Comparison of ENCODE assay signal across 10 cellular contexts in the genomic region with DNA sequence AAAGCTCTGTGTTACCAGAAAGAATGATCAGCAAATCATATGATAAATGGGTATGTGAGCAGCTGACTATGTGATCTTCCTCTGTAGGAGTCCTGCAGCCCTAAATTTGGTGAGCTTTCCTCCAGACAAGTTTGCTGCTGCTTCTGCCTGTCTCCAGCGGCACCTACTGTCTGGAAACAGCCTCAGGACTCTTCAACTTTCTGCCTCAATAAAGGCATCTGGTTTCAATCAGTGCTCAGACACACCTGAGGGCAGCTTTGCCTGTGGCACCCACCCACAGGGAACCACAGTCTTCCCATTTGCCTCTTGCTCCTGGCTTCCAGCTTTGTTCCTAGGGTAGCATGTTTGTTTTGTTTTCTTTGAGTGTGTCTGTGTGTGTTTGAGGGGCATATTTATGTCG.
DNase-seq lines count a peak whose midpoint lies in the region; ATAC-seq, FAIRE-seq and TF ChIP-seq lines count a peak whose summit lies in the region.
"Had no signal": no experiment of that assay in that cellular context is flagged by ENCODE, and none has a peak within 500 bp of the region (broad histone marks: within the 10 kb centered on the region; RNA-seq: fewer than 3 reads in every experiment).

No MANE protein-coding gene starts in this region.

- H3K9me3 Mint-ChIP-seq in activated naive CD4-positive, alpha-beta T cell treated with anti-CD3 and anti-CD28 coated beads, Interleukin-2, amount 50 U/mL, for 72 hours = no peaks in the 10 kb centered on the region
- H3K9me3 Mint-ChIP-seq: activated T-helper 1 cell treated with anti-CD3 and anti-CD28 coated beads, Interleukin-12 subunit alpha, Interleukin-12 subunit beta, Interleukin-2, Interleukin-4 antibody, amounts not matched to agents 30 ng/mL and 10 ng/mL and 1 ng/mL, durations not matched to agents 14 hours and 24 hours and 36 hours had no signal

- no peak overlapping the region for H2AFZ ChIP-seq in GM12878 (ENCODE audit: control insufficient read depth, low read depth, low read length)
- H2AFZ ChIP-seq in mesenchymal stem cell (ENCODE audit: low read depth, low read length) = no peak overlapping the region

- H3K4me2 ChIP-seq in GM12878 (ENCODE audit: control insufficient read depth, insufficient read depth) (no peak overlapping the region), mesenchymal stem cell (ENCODE audit: low read length, poor library complexity, severe bottlenecking) (no peak overlapping the region)

- no peak overlapping the region for H3K14ac ChIP-seq in mesenchymal stem cell (ENCODE audit: low read length in 2 of 2)

- H3K79me2 ChIP-seq in GM12878 (ENCODE audit: control insufficient read depth, insufficient read depth, low read length) = no peaks in the 10 kb centered on the region

- RAD21 ChIA-PET in GM12878 (lab: Charles Lee; ENCODE audit: unreplicated experiment) = interaction anchor here (0.9 kb wide), 1 partner anchor 948 kb away, joined by 5 read pairs; no protein-coding TSS in a partner anchor

- no peak for TF ChIP-seq EP300 in GM12878 (IDR thresholded peaks at IDR 0.05; ENCODE audit: borderline replicate concordance in 1 of 2, control insufficient read depth in 1 of 2, low read depth in 2 of 2, low read length in 2 of 2)

- no peak overlapping the region for H2BK12ac ChIP-seq in mesenchymal stem cell (ENCODE audit: low read length in 2 of 2)

- no peak for TF ChIP-seq CTCF in GM12865 (IDR thresholded peaks at IDR 0.05; ENCODE audit: insufficient read depth, low read depth, low read length, missing control alignments)
- TF ChIP-seq CTCF in GM12878 (IDR thresholded peaks at IDR 0.05 in 2 of 3, conservative IDR thresholded peaks at IDR 0.05 in 1 of 3; ENCODE audit: control insufficient read depth in 2 of 3, extremely low read depth in 1 of 3, insufficient read depth in 1 of 3, low read depth in 3 of 3, low read length in 3 of 3) = peak in 1 of 3 experiments; percentile 34; a peak in 2 of 6 replicates

- CTCF ChIA-PET in GM12878 (lab: Yijun Ruan, JAX) = interaction anchor here (0.8 to 1.2 kb wide), 2 partner anchors 99 to 948 kb away, joined by 4 read pairs; no protein-coding TSS in a partner anchor

- H3K9me3 ChIP-seq in MG63 (no peaks in the 10 kb centered on the region; the same call in 1 of the 2 replicates), GM12878 (replicated peaks; ENCODE audit: control insufficient read depth, insufficient read depth, low read length) (no peaks in the 10 kb centered on the region), mesenchymal stem cell (ENCODE audit: control insufficient read depth, low read length) (no peaks in the 10 kb centered on the region)

- 5% methylated on average over 2 of the region's 2 CpGs for WGBS in GM12878 (ENCODE audit: insufficient coverage, insufficient replicate concordance, low lambda C conversion rate, missing lambda C conversion rate)
- WGBS in mesenchymal stem cell = 49% methylated on average over 2 of the region's 2 CpGs

- no peak overlapping the region for H2BK15ac ChIP-seq in mesenchymal stem cell (ENCODE audit: low read depth, poor library complexity, severe bottlenecking)

- H3K36me3 ChIP-seq in MG63 (no peaks in the 10 kb centered on the region), GM12878 (ENCODE audit: control insufficient read depth in 2 of 2, insufficient read depth in 2 of 2, low read length in 1 of 2) (no peaks in the 10 kb centered on the region), mesenchymal stem cell (ENCODE audit: control insufficient read depth in 1 of 2, insufficient read depth in 2 of 2, low read depth in 1 of 2, low read length in 2 of 2) (no peaks in the 10 kb centered on the region)

- no peak overlapping the region for H4K91ac ChIP-seq in mesenchymal stem cell (ENCODE audit: low read length)

- H2AK5ac ChIP-seq in mesenchymal stem cell (ENCODE audit: low read length, severe bottlenecking) = no peak overlapping the region

- no peaks in the 10 kb centered on the region for H3K36me3 Mint-ChIP-seq in activated naive CD4-positive, alpha-beta T cell treated with anti-CD3 and anti-CD28 coated beads, Interleukin-2, amount 50 U/mL, for 72 hours

- no peak overlapping the region for H2BK120ac ChIP-seq in mesenchymal stem cell (ENCODE audit: low read depth, low read length)

- intact Hi-C loops in GM12878 (cut with micrococcal nuclease; ENCODE audit: unreplicated experiment) = no loop called here

- no peak overlapping the region for H4K8ac ChIP-seq in mesenchymal stem cell (ENCODE audit: low read length)

- POLR2A ChIA-PET in GM12878 (lab: Charles Lee) = no interaction called here

- H3K27ac ChIP-seq in GM12878 (ENCODE audit: control insufficient read depth, insufficient read depth) (no peak overlapping the region), mesenchymal stem cell (ENCODE audit: low read length, poor library complexity, severe bottlenecking) (no peak overlapping the region)

- H2BK5ac ChIP-seq in mesenchymal stem cell (ENCODE audit: low read depth, low read length, poor library complexity, severe bottlenecking) = no peak overlapping the region

- no peak overlapping the region for H3K9ac ChIP-seq in GM12878 (ENCODE audit: control insufficient read depth, insufficient read depth, low read length)
- H3K9ac ChIP-seq in mesenchymal stem cell (ENCODE audit: low read length) = no peak overlapping the region

- no peak for FAIRE-seq in GM12878 (lab: Jason Lieb, UNC)

- no peaks in the 10 kb centered on the region for H3K4me1 ChIP-seq in GM12878 (ENCODE audit: control insufficient read depth, insufficient read depth, low read length)
- no peaks in the 10 kb centered on the region for H3K4me1 ChIP-seq in mesenchymal stem cell (ENCODE audit: control insufficient read depth, insufficient read depth, low read depth, low read length)

- no peak for TF ChIP-seq POLR2A in GM12878 (IDR thresholded peaks at IDR 0.05; ENCODE audit: low read depth, low read length)

- no peak overlapping the region for H3K18ac ChIP-seq in mesenchymal stem cell (ENCODE audit: low read depth in 1 of 2, low read length in 2 of 2)

- no peaks in the 10 kb centered on the region for H3K79me1 ChIP-seq in mesenchymal stem cell (replicated peaks; ENCODE audit: low read length, poor library complexity, severe bottlenecking)

- SMC1A ChIA-PET in GM12878 (lab: Charles Lee; ENCODE audit: uncharacterized antibody, unreplicated experiment) = interaction anchor here (1.1 to 1.8 kb wide), 4 partner anchors 10 to 727 kb away, joined by 3 to 5 read pairs (median 4); no protein-coding TSS in a partner anchor

- H3K4ac ChIP-seq in mesenchymal stem cell (ENCODE audit: low read depth in 1 of 2, low read length in 2 of 2) = no peak overlapping the region

- peak; percentile 35; the same call in 1 of the 2 replicates for TF ChIP-seq RAD21 in GM12878 (IDR thresholded peaks at IDR 0.05; ENCODE audit: insufficient read depth, low read depth, low read length)

- DNase-seq in GM12865 (ENCODE audit: low read depth) (peak; percentile 5), MG63 (peak; percentile 1), GM12878 (ENCODE audit: low read depth, low spot score) (no peak), mesenchymal stem cell (peak; percentile 13), T-helper 2 cell (no peak), amygdala (lab: John Stamatoyannopoulos, UW) (no peak), dedifferentiated amniotic fluid mesenchymal stem cell (ENCODE audit: extremely low spot score) (no peak)
- DNase-seq in activated naive CD4-positive, alpha-beta T cell treated with anti-CD3 and anti-CD28 coated beads, Interleukin-2, amount 50 U/mL, for 72 hours (ENCODE audit: low spot score in 2 of 2) = no peak

- no peaks in the 10 kb centered on the region for H4K20me1 ChIP-seq in GM12878 (ENCODE audit: control insufficient read depth, insufficient read depth)

- no peak overlapping the region for H3K27ac Mint-ChIP-seq in activated naive CD4-positive, alpha-beta T cell treated with anti-CD3 and anti-CD28 coated beads, Interleukin-2, amount 50 U/mL, for 72 hours
- H3K27ac Mint-ChIP-seq: activated T-helper 1 cell treated with anti-CD3 and anti-CD28 coated beads, Interleukin-12 subunit alpha, Interleukin-12 subunit beta, Interleukin-2, Interleukin-4 antibody, amounts not matched to agents 30 ng/mL and 10 ng/mL and 1 ng/mL, durations not matched to agents 14 hours and 24 hours and 36 hours had no signal

- no peak overlapping the region for H3K23ac ChIP-seq in mesenchymal stem cell (ENCODE audit: low read length in 2 of 2)

- BruUV-seq in GM12878 (replicated peaks; lab: Mats Ljungman, UMichigan) = no TSS peak

- in situ Hi-C loops in GM12878 (cut with MboI) = no loop called here

- H3K27me3 ChIP-seq in MG63 (peaks cover 3% of the 10 kb centered on the region), GM12878 (replicated peaks in 1 of 2; ENCODE audit: control insufficient read depth in 2 of 2, insufficient read depth in 2 of 2, low read length in 1 of 2) (no peaks in the 10 kb centered on the region), mesenchymal stem cell (ENCODE audit: control insufficient read depth in 1 of 2, insufficient read depth in 1 of 2, low read length in 2 of 2) (no peaks in the 10 kb centered on the region)

- H3K4me3 ChIP-seq in GM12865 (ENCODE audit: low read depth, low read length) (no peak overlapping the region), MG63 (no peak overlapping the region), GM12878 (no peak overlapping the region), mesenchymal stem cell (ENCODE audit: insufficient read depth in 1 of 2, low read depth in 1 of 2, low read length in 2 of 2) (no peak overlapping the region)
- H3K4me3 ChIP-seq: lung had no signal

- peak; percentile 34; the same call in 2 of the 3 replicates for ATAC-seq in GM12878
- no peak for ATAC-seq in activated naive CD4-positive, alpha-beta T cell treated with anti-CD3 and anti-CD28 coated beads, Interleukin-2, amount 50 U/mL, for 72 hours

TF ChIP-seq in GM12878, 131 proteins besides CTCF, POLR2A, EP300 and RAD21 (continues in another document):
- TF ChIP-seq ELK1 (IDR thresholded peaks at IDR 0.05; ENCODE audit: low read depth, low read length) (no peak), RUNX3 (IDR thresholded peaks at IDR 0.05; ENCODE audit: low read length) (no peak), YBX1 (IDR thresholded peaks at IDR 0.05) (no peak)

Comparison
In these comparisons a context has a peak if more than half of its experiments do, and no peak if none do; other contexts are left out.
1. DNase-seq: peak in GM12865 (single experiment), MG63 (single experiment) and mesenchymal stem cell (single experiment); none in GM12878 (single experiment), activated naive CD4-positive, alpha-beta T cell treated with anti-CD3 and anti-CD28 coated beads, Interleukin-2, amount 50 U/mL, for 72 hours (0 of 2), T-helper 2 cell (0 of 5), amygdala (0 of 56) and dedifferentiated amniotic fluid mesenchymal stem cell (single experiment).